In genomic region chr15:48177875-48178611, GRCh38 we compare ENCODE assay signal across 8 cellular contexts. TPM values are rescaled to one million over a fixed set of nuclear protein-coding genes. Genes with fewer than 3 reads are reported as not detected.
DNase-seq lines count a peak whose midpoint lies in the region; ATAC-seq and TF ChIP-seq lines count a peak whose summit lies in the region.

Gene MYEF2, minus strand, starts transcription at chr15:48178295. Its CDS starts 58 bp downstream, at chr15:48178237.

- peaks cover 10% of the 10 kb centered on the region for H3K27me3 ChIP-seq in lower lobe of right lung (ENCODE audit: low read depth)

- peaks cover 3% of the 10 kb centered on the region for H3K9me3 Mint-ChIP-seq in activated CD8-positive, alpha-beta T cell treated with anti-CD3 and anti-CD28 coated beads for 36 hours

- CTCF ChIA-PET in activated CD8-positive, alpha-beta T cell treated with anti-CD3 and anti-CD28 coated beads for 36 hours (lab: Charles Lee): interaction anchor here (2.8 kb wide), 1 partner anchor 10 kb away, joined by 5 read pairs; no protein-coding TSS in a partner anchor

- H3K4me1 Mint-ChIP-seq in activated CD8-positive, alpha-beta T cell treated with anti-CD3 and anti-CD28 coated beads for 36 hours (ENCODE audit: low read depth): peaks cover 27% of the 10 kb centered on the region

- intact Hi-C loops in activated CD8-positive, alpha-beta T cell treated with anti-CD3 and anti-CD28 coated beads for 36 hours (cut with micrococcal nuclease): no loop called here
- intact Hi-C loops in lower lobe of right lung (cut with DNase I): no loop called here

- H3K36me3 ChIP-seq in lower lobe of right lung: no peaks in the 10 kb centered on the region

- H3K4me3 ChIP-seq in lower lobe of right lung: peak within 1 kb of the TSS; percentile 67

- H3K27ac ChIP-seq in lower lobe of right lung: peak within 1 kb of the TSS; percentile 74

- H3K27ac Mint-ChIP-seq in activated CD8-positive, alpha-beta T cell treated with anti-CD3 and anti-CD28 coated beads for 36 hours: peak within 1 kb of the TSS; percentile 83

- ATAC-seq in HG03045 (IDR thresholded peaks at IDR 0.05; ENCODE audit: unreplicated experiment): peak; percentile 75
- ATAC-seq in activated CD8-positive, alpha-beta T cell treated with anti-CD3 and anti-CD28 coated beads for 36 hours: peak; percentile 94
- peak; percentile 90 to 95 for ATAC-seq in lower lobe of right lung

- DNase-seq in DMS153 (lab: John Stamatoyannopoulos, UW): peak; percentile 55
- DNase-seq in DMS153 treated with DMSO at 0.1 percent for 48 hours (lab: John Stamatoyannopoulos, UW; ENCODE audit: unreplicated experiment): no peak
- peak; percentile 75 for DNase-seq in NCI-H226
- DNase-seq in activated CD8-positive, alpha-beta T cell treated with anti-CD3 and anti-CD28 coated beads for 36 hours: peak; percentile 86
- DNase-seq in effector CD8-positive, alpha-beta T cell (lab: John Stamatoyannopoulos, UW): peak; percentile 41
- peak; percentile 80 for DNase-seq in lower lobe of right lung
- DNase-seq in stimulated activated CD4-positive, alpha-beta T cell treated with anti-CD3 and anti-CD28 coated beads, TNF-alpha, amount 100 ng/mL, for 1 hour (ENCODE audit: low read depth in 3 of 3, low spot score in 1 of 3): peak; percentile 9 to 47 (median 16)

- no peaks in the 10 kb centered on the region for H3K4me1 ChIP-seq in lower lobe of right lung

- H3K36me3 Mint-ChIP-seq in activated CD8-positive, alpha-beta T cell treated with anti-CD3 and anti-CD28 coated beads for 36 hours (ENCODE audit: low read depth): peaks cover 13% of the 10 kb centered on the region

- POLR2A ChIA-PET in activated CD8-positive, alpha-beta T cell treated with anti-CD3 and anti-CD28 coated beads for 36 hours (lab: Charles Lee): interaction anchor here (0.7 to 1.1 kb wide), 2 partner anchors 45 to 154 kb away, joined by 3 read pairs; no protein-coding TSS in a partner anchor

- H3K4me3 Mint-ChIP-seq in activated CD8-positive, alpha-beta T cell treated with anti-CD3 and anti-CD28 coated beads for 36 hours: peak within 1 kb of the TSS; percentile 85

- TF ChIP-seq CTCF in activated CD8-positive, alpha-beta T cell treated with anti-CD3 and anti-CD28 coated beads for 36 hours (IDR thresholded peaks at IDR 0.05): no peak
- peak; percentile 14 for TF ChIP-seq CTCF in lower lobe of right lung (IDR thresholded peaks at IDR 0.05)

- H3K9me3 ChIP-seq in lower lobe of right lung: no peaks in the 10 kb centered on the region

- peaks cover 13% of the 10 kb centered on the region for H3K27me3 Mint-ChIP-seq in activated CD8-positive, alpha-beta T cell treated with anti-CD3 and anti-CD28 coated beads for 36 hours

RNA-seq across cellular contexts. Expression of gene MYEF2, which starts in this region (rescaled TPM):
- 10 to 100 TPM; 25.7 to 26.6 TPM for total RNA-seq in activated CD8-positive, alpha-beta T cell treated with anti-CD3 and anti-CD28 coated beads for 36 hours
- total RNA-seq in lower lobe of right lung: 18.8 TPM
